20 cellular contexts compared by ENCODE assay signal in genomic region chr3:128285925-128286275, GRCh38.
A peak's percentile ranks its signal among the peaks of the same experiment; 100 is the strongest.
DNase-seq lines count a peak whose midpoint lies in the region; ATAC-seq and TF ChIP-seq lines count a peak whose summit lies in the region.
"Had no signal": no experiment of that assay in that cellular context is flagged by ENCODE, and none has a peak within 500 bp of the region (broad histone marks: within the 10 kb centered on the region; RNA-seq: fewer than 3 reads in every experiment).

No MANE protein-coding gene starts in this region.

- peak; percentile 25 for DNase-seq in activated CD8-positive, alpha-beta memory T cell treated with anti-CD3 and anti-CD28 coated beads, Interleukin-2, amount 50 U/mL, for 48 hours
- DNase-seq in activated CD8-positive, alpha-beta memory T cell treated with anti-CD3 and anti-CD28 coated beads, Interleukin-2, amount 10 ng/mL, durations not matched to agents 7 days and 5 days, result no peak
- DNase-seq in left kidney (ENCODE audit: low read depth, low spot score) (peak; percentile 79), GM10266 (ENCODE audit: extremely low spot score) (no peak), T1000 (lab: John Stamatoyannopoulos, UW) (no peak)
- DNase-seq: GOT3, IMR-90, KG1, MM.1S, NCI-H2029, NCI-H2227 treated with DMSO at 0.1 percent for 48 hours, NCI-H526 treated with DMSO at 0.1 percent for 48 hours, OCI-M1, SHP77 treated with DMSO at 0.1 percent for 48 hours had no signal

- H3K27ac Mint-ChIP-seq in activated CD8-positive, alpha-beta memory T cell treated with anti-CD3 and anti-CD28 coated beads, Interleukin-2, amount 10 ng/mL, durations not matched to agents 7 days and 5 days, result no peak overlapping the region
- peak overlapping the region in 2 of 3 experiments; percentile 35 to 94 for H3K27ac Mint-ChIP-seq in nephron
- H3K27ac Mint-ChIP-seq: B cell had no signal

- H3K9me3 Mint-ChIP-seq in activated CD8-positive, alpha-beta memory T cell treated with anti-CD3 and anti-CD28 coated beads, Interleukin-2, amount 10 ng/mL, durations not matched to agents 7 days and 5 days (ENCODE audit: low read depth), result no peaks in the 10 kb centered on the region
- H3K9me3 Mint-ChIP-seq in nephron, result peaks cover 10% of the 10 kb centered on the region

- TF ChIP-seq CTCF in nephron (IDR thresholded peaks at IDR 0.05; ENCODE audit: unreplicated experiment in 3 of 3) (no peak), GM10266 (IDR thresholded peaks at IDR 0.05; ENCODE audit: control insufficient read depth, insufficient read depth, low read depth, missing control alignments) (no peak)

- H3K4me3 Mint-ChIP-seq in activated CD8-positive, alpha-beta memory T cell treated with anti-CD3 and anti-CD28 coated beads, Interleukin-2, amount 10 ng/mL, durations not matched to agents 7 days and 5 days, result no peak overlapping the region
- no peak overlapping the region for H3K4me3 Mint-ChIP-seq in nephron
- H3K4me3 Mint-ChIP-seq: B cell, CD14-positive monocyte had no signal

- no peaks in the 10 kb centered on the region for H3K4me1 Mint-ChIP-seq in activated CD8-positive, alpha-beta memory T cell treated with anti-CD3 and anti-CD28 coated beads, Interleukin-2, amount 10 ng/mL, durations not matched to agents 7 days and 5 days
- H3K4me1 Mint-ChIP-seq in nephron, result peaks cover 43% of the 10 kb centered on the region
- H3K4me1 Mint-ChIP-seq: B cell, CD14-positive monocyte had no signal

- H3K36me3 Mint-ChIP-seq in activated CD8-positive, alpha-beta memory T cell treated with anti-CD3 and anti-CD28 coated beads, Interleukin-2, amount 10 ng/mL, durations not matched to agents 7 days and 5 days, result peaks cover 15% of the 10 kb centered on the region
- peaks cover 15% of the 10 kb centered on the region for H3K36me3 Mint-ChIP-seq in nephron (ENCODE audit: low read depth)

- no peaks in the 10 kb centered on the region for H3K27me3 Mint-ChIP-seq in activated CD8-positive, alpha-beta memory T cell treated with anti-CD3 and anti-CD28 coated beads, Interleukin-2, amount 10 ng/mL, durations not matched to agents 7 days and 5 days
- no peaks in the 10 kb centered on the region for H3K27me3 Mint-ChIP-seq in nephron (ENCODE audit: low read depth)
- H3K27me3 Mint-ChIP-seq: B cell had no signal

- ATAC-seq in activated CD8-positive, alpha-beta memory T cell treated with anti-CD3 and anti-CD28 coated beads, Interleukin-2, amount 10 ng/mL, durations not matched to agents 7 days and 5 days, result no peak
- no peak for ATAC-seq in GM18519 (IDR thresholded peaks at IDR 0.05; ENCODE audit: low FRiP score, unreplicated experiment)
- no peak for ATAC-seq in GM18502 (IDR thresholded peaks at IDR 0.05; ENCODE audit: poor library complexity, unreplicated experiment)
- ATAC-seq: HCT116 had no signal

- CTCF ChIA-PET in activated CD8-positive, alpha-beta memory T cell treated with anti-CD3 and anti-CD28 coated beads, Interleukin-2, amount 10 ng/mL, durations not matched to agents 7 days and 5 days (lab: Charles Lee), result interaction anchor here (1.5 kb wide), 1 partner anchor 12 kb away, joined by 3 read pairs; no protein-coding TSS in a partner anchor

Comparison
In these comparisons a context has a peak if more than half of its experiments do, and no peak if none do; other contexts are left out.
1. DNase-seq: peak in activated CD8-positive, alpha-beta memory T cell treated with anti-CD3 and anti-CD28 coated beads, Interleukin-2, amount 50 U/mL, for 48 hours (single experiment) and left kidney (single experiment); none in activated CD8-positive, alpha-beta memory T cell treated with anti-CD3 and anti-CD28 coated beads, Interleukin-2, amount 10 ng/mL, durations not matched to agents 7 days and 5 days (single experiment), GM10266 (single experiment) and T1000 (single experiment).